In the genomic region with DNA sequence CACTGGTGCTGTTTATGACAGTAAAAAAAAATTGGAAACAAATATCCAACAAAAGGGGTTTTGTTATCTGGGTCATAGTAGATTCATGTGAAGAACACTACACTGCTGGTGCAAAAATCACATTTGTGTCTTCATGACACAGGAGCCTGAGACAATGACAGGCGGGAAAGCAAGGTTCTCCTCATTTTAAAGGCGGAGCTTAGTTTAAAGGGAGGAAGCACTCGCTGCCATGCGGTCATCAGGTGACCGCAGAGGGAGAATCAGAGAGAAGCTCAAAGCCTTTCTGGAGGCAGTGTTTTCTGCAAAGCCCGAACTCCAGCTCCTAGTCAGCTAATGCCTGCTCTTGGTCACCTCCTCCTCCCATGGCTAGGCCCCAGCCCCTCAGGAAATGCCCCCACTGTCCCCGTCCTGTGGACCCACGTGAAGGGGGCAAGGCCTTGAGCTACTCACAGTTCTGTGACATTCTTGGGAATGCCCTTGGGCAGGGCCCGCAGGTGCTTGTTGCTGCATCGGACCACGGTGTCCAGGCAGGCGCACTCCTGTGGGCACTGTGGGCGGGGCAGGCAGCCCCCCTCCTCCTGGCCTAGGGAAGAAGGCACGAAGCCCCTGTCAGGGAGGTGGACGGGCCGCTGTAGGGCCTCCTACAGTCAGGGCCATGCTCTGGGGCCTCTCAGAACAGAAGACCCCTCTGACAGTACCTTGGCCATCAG, we compare ENCODE assay signal across 26 cellular contexts.
"Had no signal": no experiment of that assay in that cellular context is flagged by ENCODE, and none has a peak within 500 bp of the region (broad histone marks: within the 10 kb centered on the region; RNA-seq: fewer than 3 reads in every experiment).

No MANE protein-coding gene starts in this region.

- DNase-seq: activated CD4-positive, alpha-beta T cell treated with anti-CD3 and anti-CD28 coated beads for 4 hours; activated CD4-positive, alpha-beta T cell treated with anti-CD3 and anti-CD28 coated beads, Interleukin-2, amount 50 U/mL, for 4 hours; activated naive CD4-positive, alpha-beta T cell; activated T-cell treated with anti-CD3 and anti-CD28 coated beads for 4 hours; activated T-cell treated with anti-CD3 and anti-CD28 coated beads, Interleukin-2, amount 50 U/mL, for 72 hours; adrenal gland; body of pancreas; dermis blood vessel endothelial cell; effector CD4-positive, alpha-beta T cell; foreskin keratinocyte; heart right ventricle; midbrain; naive thymus-derived CD4-positive, alpha-beta T cell; sigmoid colon; stimulated activated CD4-positive, alpha-beta T cell treated with anti-CD3 and anti-CD28 coated beads, Interleukin-1b, Interleukin-23, amount 100 ng/mL, for 48 hours; stimulated activated CD4-positive, alpha-beta T cell treated with anti-CD3 and anti-CD28 coated beads, Interleukin-4, amount 100 ng/mL, for 4 hours; stimulated activated CD8-positive, alpha-beta memory T cell treated with anti-CD3 and anti-CD28 coated beads, Interleukin-4, amount 100 ng/mL, for 48 hours; stimulated activated naive CD8-positive, alpha-beta T cell treated with anti-CD3 and anti-CD28 coated beads, Interleukin-15, amount 100 ng/mL, for 72 hours; substantia nigra; T-helper 9 cell; uterus had no signal

- ATAC-seq: activated naive CD4-positive, alpha-beta T cell treated with anti-CD3 and anti-CD28 coated beads, Interleukin-2, amount 50 U/mL, for 72 hours; activated T-cell treated with anti-CD3 and anti-CD28 coated beads, Interleukin-2, amount 50 U/mL, for 72 hours; body of pancreas; foreskin keratinocyte; heart right ventricle; naive thymus-derived CD4-positive, alpha-beta T cell; stimulated activated memory B cell treated with anti-CD40 and anti-IgM and Interleukin-4, amounts not matched to agents 10 μg/mL and 1 μg/mL and 100 μg/mL, for 72 hours; stimulated activated naive CD8-positive, alpha-beta T cell treated with anti-CD3 and anti-CD28 coated beads, Interleukin-15, amount 100 ng/mL, for 72 hours had no signal

- H3K9me3 Mint-ChIP-seq: activated naive CD4-positive, alpha-beta T cell treated with anti-CD3 and anti-CD28 coated beads, Interleukin-2, amount 50 U/mL, for 72 hours; activated T-cell treated with anti-CD3 and anti-CD28 coated beads, Interleukin-2, amount 50 U/mL, for 72 hours; stimulated activated memory B cell treated with anti-CD40 and anti-IgM and Interleukin-4, amounts not matched to agents 10 μg/mL and 1 μg/mL and 100 μg/mL, for 72 hours; stimulated activated naive CD8-positive, alpha-beta T cell treated with anti-CD3 and anti-CD28 coated beads, Interleukin-15, amount 100 ng/mL, for 72 hours; type B pancreatic cell had no signal

- H3K4me3 Mint-ChIP-seq: activated T-cell treated with anti-CD3 and anti-CD28 coated beads, Interleukin-2, amount 50 U/mL, for 72 hours; memory B cell; stimulated activated memory B cell treated with anti-CD40 and anti-IgM and Interleukin-4, amounts not matched to agents 10 μg/mL and 1 μg/mL and 100 μg/mL, for 72 hours; stimulated activated naive CD8-positive, alpha-beta T cell treated with anti-CD3 and anti-CD28 coated beads, Interleukin-15, amount 100 ng/mL, for 72 hours; type B pancreatic cell had no signal

- H3K27ac Mint-ChIP-seq: activated naive CD4-positive, alpha-beta T cell treated with anti-CD3 and anti-CD28 coated beads, Interleukin-2, amount 50 U/mL, for 72 hours; activated T-cell treated with anti-CD3 and anti-CD28 coated beads, Interleukin-2, amount 50 U/mL, for 72 hours; memory B cell; progenitor cell of endocrine pancreas; stimulated activated memory B cell treated with anti-CD40 and anti-IgM and Interleukin-4, amounts not matched to agents 10 μg/mL and 1 μg/mL and 100 μg/mL, for 72 hours; type B pancreatic cell had no signal

- H3K36me3 Mint-ChIP-seq: activated naive CD4-positive, alpha-beta T cell treated with anti-CD3 and anti-CD28 coated beads, Interleukin-2, amount 50 U/mL, for 72 hours; memory B cell; naive thymus-derived CD4-positive, alpha-beta T cell; stimulated activated memory B cell treated with anti-CD40 and anti-IgM and Interleukin-4, amounts not matched to agents 10 μg/mL and 1 μg/mL and 100 μg/mL, for 72 hours; type B pancreatic cell had no signal
